In the genomic region with DNA sequence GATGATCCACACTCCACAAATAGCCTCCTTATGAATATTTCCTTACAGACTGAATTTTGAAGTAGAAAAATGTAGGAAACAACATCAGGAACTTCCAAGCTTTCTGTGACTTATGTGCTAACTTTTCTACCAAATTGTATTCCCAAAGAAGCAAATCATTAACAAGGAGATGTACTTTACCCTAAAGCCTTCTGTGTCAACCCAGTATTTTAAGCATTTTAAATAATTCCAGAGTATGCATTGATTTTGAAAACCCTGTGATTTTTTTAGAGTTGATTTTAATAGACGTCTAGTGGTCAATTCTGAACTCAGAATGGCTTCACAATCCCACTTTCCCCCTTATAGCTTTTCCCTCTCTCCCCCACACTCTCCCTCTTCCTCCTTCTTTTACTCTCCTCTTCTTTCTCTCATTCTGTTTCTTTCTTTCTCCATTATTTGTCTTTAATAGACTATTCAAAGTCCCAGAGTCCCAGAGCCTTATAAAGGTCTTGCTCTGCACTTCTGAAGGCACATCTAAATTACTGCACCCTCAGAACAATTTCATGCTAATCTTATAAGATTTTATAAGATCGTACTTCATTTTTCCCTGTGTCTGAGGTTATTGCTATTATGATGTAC, we compare ENCODE assay signal across 1 cellular context.
TF ChIP-seq lines count a peak whose summit lies in the region.

No MANE protein-coding gene starts in this region.

TF ChIP-seq in HepG2, 621 proteins besides CTCF, POLR2A, EP300 and RAD21:
- TF ChIP-seq SMARCC2 (IDR thresholded peaks at IDR 0.05) = no peak
- TF ChIP-seq, protein P1, sequence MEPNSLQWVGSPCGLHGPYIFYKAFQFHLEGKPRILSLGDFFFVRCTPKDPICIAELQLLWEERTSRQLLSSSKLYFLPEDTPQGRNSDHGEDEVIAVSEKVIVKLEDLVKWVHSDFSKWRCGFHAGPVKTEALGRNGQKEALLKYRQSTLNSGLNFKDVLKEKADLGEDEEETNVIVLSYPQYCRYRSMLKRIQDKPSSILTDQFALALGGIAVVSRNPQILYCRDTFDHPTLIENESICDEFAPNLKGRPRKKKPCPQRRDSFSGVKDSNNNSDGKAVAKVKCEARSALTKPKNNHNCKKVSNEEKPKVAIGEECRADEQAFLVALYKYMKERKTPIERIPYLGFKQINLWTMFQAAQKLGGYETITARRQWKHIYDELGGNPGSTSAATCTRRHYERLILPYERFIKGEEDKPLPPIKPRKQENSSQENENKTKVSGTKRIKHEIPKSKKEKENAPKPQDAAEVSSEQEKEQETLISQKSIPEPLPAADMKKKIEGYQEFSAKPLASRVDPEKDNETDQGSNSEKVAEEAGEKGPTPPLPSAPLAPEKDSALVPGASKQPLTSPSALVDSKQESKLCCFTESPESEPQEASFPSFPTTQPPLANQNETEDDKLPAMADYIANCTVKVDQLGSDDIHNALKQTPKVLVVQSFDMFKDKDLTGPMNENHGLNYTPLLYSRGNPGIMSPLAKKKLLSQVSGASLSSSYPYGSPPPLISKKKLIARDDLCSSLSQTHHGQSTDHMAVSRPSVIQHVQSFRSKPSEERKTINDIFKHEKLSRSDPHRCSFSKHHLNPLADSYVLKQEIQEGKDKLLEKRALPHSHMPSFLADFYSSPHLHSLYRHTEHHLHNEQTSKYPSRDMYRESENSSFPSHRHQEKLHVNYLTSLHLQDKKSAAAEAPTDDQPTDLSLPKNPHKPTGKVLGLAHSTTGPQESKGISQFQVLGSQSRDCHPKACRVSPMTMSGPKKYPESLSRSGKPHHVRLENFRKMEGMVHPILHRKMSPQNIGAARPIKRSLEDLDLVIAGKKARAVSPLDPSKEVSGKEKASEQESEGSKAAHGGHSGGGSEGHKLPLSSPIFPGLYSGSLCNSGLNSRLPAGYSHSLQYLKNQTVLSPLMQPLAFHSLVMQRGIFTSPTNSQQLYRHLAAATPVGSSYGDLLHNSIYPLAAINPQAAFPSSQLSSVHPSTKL (CRISPR knock-in tag; IDR thresholded peaks at IDR 0.05) = no peak
- TF ChIP-seq MXD3 (CRISPR knock-in tag; IDR thresholded peaks at IDR 0.05) = no peak
- TF ChIP-seq ZNF704 (CRISPR knock-in tag; IDR thresholded peaks at IDR 0.05; ENCODE audit: borderline replicate concordance) = no peak
- no peak for TF ChIP-seq PAWR (CRISPR knock-in tag; IDR thresholded peaks at IDR 0.05; ENCODE audit: borderline replicate concordance)
- TF ChIP-seq ZBTB43 (CRISPR knock-in tag; conservative IDR thresholded peaks at IDR 0.05) = no peak
- no peak for TF ChIP-seq ZNF446 (CRISPR knock-in tag; IDR thresholded peaks at IDR 0.05)
- no peak for TF ChIP-seq SNAPC2 (CRISPR knock-in tag; IDR thresholded peaks at IDR 0.05)
- no peak for TF ChIP-seq ZNF280D (CRISPR knock-in tag; IDR thresholded peaks at IDR 0.05)
- TF ChIP-seq, protein P2, sequence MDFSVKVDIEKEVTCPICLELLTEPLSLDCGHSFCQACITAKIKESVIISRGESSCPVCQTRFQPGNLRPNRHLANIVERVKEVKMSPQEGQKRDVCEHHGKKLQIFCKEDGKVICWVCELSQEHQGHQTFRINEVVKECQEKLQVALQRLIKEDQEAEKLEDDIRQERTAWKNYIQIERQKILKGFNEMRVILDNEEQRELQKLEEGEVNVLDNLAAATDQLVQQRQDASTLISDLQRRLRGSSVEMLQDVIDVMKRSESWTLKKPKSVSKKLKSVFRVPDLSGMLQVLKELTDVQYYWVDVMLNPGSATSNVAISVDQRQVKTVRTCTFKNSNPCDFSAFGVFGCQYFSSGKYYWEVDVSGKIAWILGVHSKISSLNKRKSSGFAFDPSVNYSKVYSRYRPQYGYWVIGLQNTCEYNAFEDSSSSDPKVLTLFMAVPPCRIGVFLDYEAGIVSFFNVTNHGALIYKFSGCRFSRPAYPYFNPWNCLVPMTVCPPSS (IDR thresholded peaks at IDR 0.05) = no peak
- no peak for TF ChIP-seq KLF6 (CRISPR knock-in tag; IDR thresholded peaks at IDR 0.05)
- TF ChIP-seq ZNF558 (CRISPR knock-in tag; IDR thresholded peaks at IDR 0.05; ENCODE audit: borderline replicate concordance) = no peak
- TF ChIP-seq ZNF101 (CRISPR knock-in tag; IDR thresholded peaks at IDR 0.05; ENCODE audit: borderline replicate concordance, low read depth) = no peak
- no peak for TF ChIP-seq RARA (CRISPR knock-in tag; IDR thresholded peaks at IDR 0.05)
- no peak for TF ChIP-seq ZFP82 (CRISPR knock-in tag; IDR thresholded peaks at IDR 0.05; ENCODE audit: borderline replicate concordance)
- no peak for TF ChIP-seq BCLAF1 (IDR thresholded peaks at IDR 0.05)
- TF ChIP-seq SNAI1 (CRISPR knock-in tag; IDR thresholded peaks at IDR 0.05; ENCODE audit: borderline replicate concordance) = no peak
- no peak for TF ChIP-seq ZNF274 (CRISPR knock-in tag; IDR thresholded peaks at IDR 0.05)
